Comparison of ENCODE assay signal across 1 cellular context in genomic region chr2:216571909-216572513, GRCh38.
TF ChIP-seq lines count a peak whose summit lies in the region.

No MANE protein-coding gene starts in this region.

TF ChIP-seq in HepG2, 621 proteins besides CTCF, POLR2A, EP300 and RAD21 (continued from another document and continues in another):
- TF ChIP-seq TFE3 (CRISPR knock-in tag; IDR thresholded peaks at IDR 0.05) (no peak), CHD2 (IDR thresholded peaks at IDR 0.05; ENCODE audit: low read depth, low read length) (no peak), ZGPAT (CRISPR knock-in tag; IDR thresholded peaks at IDR 0.05) (peak; percentile 48; the same call in 1 of the 2 replicates), GMEB1 (CRISPR knock-in tag; IDR thresholded peaks at IDR 0.05; ENCODE audit: borderline replicate concordance) (no peak), ZNF280B (CRISPR knock-in tag; IDR thresholded peaks at IDR 0.05; ENCODE audit: borderline replicate concordance) (no peak), RERE (CRISPR knock-in tag; IDR thresholded peaks at IDR 0.05; ENCODE audit: low read depth) (no peak; the same call in 1 of the 2 replicates), ZNF333 (CRISPR knock-in tag; IDR thresholded peaks at IDR 0.05; ENCODE audit: borderline replicate concordance) (no peak), STAT6 (CRISPR knock-in tag; IDR thresholded peaks at IDR 0.05; ENCODE audit: borderline replicate concordance) (no peak), PCBP1 (IDR thresholded peaks at IDR 0.05; ENCODE audit: borderline replicate concordance, low read depth, low read length) (no peak), RCOR2 (CRISPR knock-in tag; IDR thresholded peaks at IDR 0.05) (no peak), ZNF550 (CRISPR knock-in tag; IDR thresholded peaks at IDR 0.05; ENCODE audit: borderline replicate concordance) (no peak), CREB3 (CRISPR knock-in tag; IDR thresholded peaks at IDR 0.05) (no peak), ZNF724P (CRISPR knock-in tag; IDR thresholded peaks at IDR 0.05; ENCODE audit: borderline replicate concordance) (no peak; the same call in 1 of the 2 replicates), NCOA5 (CRISPR knock-in tag; IDR thresholded peaks at IDR 0.05) (no peak), KLF11 (CRISPR knock-in tag; IDR thresholded peaks at IDR 0.05) (no peak), RBFOX2 (IDR thresholded peaks at IDR 0.05; ENCODE audit: low read depth, low read length) (no peak; the same call in 1 of the 2 replicates), RXRB (CRISPR knock-in tag; IDR thresholded peaks at IDR 0.05; ENCODE audit: borderline replicate concordance) (no peak), RFXAP (CRISPR knock-in tag; IDR thresholded peaks at IDR 0.05; ENCODE audit: borderline replicate concordance) (no peak), ZBTB4 (CRISPR knock-in tag; IDR thresholded peaks at IDR 0.05; ENCODE audit: borderline replicate concordance) (no peak), TCF7L2 (IDR thresholded peaks at IDR 0.05; ENCODE audit: low read depth, low read length) (no peak), ZNF326 (CRISPR knock-in tag; IDR thresholded peaks at IDR 0.05; ENCODE audit: borderline replicate concordance) (no peak), CBFB (CRISPR knock-in tag; IDR thresholded peaks at IDR 0.05) (no peak), ZNF276 (CRISPR knock-in tag; IDR thresholded peaks at IDR 0.05; ENCODE audit: low read depth) (no peak), TRAFD1 (CRISPR knock-in tag; IDR thresholded peaks at IDR 0.05; ENCODE audit: borderline replicate concordance) (no peak), GTF2F1 (IDR thresholded peaks at IDR 0.05; ENCODE audit: low read length) (no peak), EHMT2 (IDR thresholded peaks at IDR 0.05; ENCODE audit: borderline replicate concordance, low read depth, low read length) (peak; percentile 43; the same call in 1 of the 2 replicates), DR1 (CRISPR knock-in tag; IDR thresholded peaks at IDR 0.05) (no peak), HMG20B (CRISPR knock-in tag; conservative IDR thresholded peaks at IDR 0.05) (no peak), ZNF737 (CRISPR knock-in tag; IDR thresholded peaks at IDR 0.05; ENCODE audit: borderline replicate concordance) (no peak), NCOA1 (CRISPR knock-in tag; IDR thresholded peaks at IDR 0.05) (no peak), ZNF460 (CRISPR knock-in tag; IDR thresholded peaks at IDR 0.05; ENCODE audit: borderline replicate concordance) (no peak), THYN1 (CRISPR knock-in tag; IDR thresholded peaks at IDR 0.05; ENCODE audit: borderline replicate concordance, low read depth) (no peak), DNMT1 (CRISPR knock-in tag; IDR thresholded peaks at IDR 0.05) (no peak), ATF7 (IDR thresholded peaks at IDR 0.05) (no peak), ATF7 (CRISPR knock-in tag; IDR thresholded peaks at IDR 0.05) (no peak)
